29 cellular contexts compared by ENCODE assay signal in the genomic region with DNA sequence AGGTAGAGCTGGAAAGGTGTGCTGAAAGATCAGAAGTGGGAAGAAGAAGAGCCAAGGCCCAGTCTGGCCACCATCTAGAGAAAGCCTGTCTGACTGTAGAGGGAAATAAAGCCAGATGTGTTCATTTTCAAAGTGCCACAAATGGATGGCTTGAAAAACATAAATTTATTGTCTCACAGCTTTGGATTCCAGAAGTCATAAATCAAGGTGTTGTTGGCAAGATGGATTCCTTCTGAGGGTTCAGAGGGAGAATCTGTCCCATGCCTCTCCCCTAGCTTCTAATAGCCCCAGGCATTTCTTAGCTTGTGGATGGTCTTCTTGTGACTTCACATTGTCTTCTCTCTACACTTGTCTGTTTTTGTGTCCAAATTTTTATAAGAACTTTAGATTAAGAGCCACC. TPM values are rescaled to one million over a fixed set of nuclear protein-coding genes. Genes with fewer than 3 reads are reported as not detected.
"Had no signal": no experiment of that assay in that cellular context is flagged by ENCODE, and none has a peak within 500 bp of the region (broad histone marks: within the 10 kb centered on the region; RNA-seq: fewer than 3 reads in every experiment).

No MANE protein-coding gene starts in this region.

- H3K4me3 ChIP-seq: coronary artery, dorsolateral prefrontal cortex, esophagus squamous epithelium, gastrocnemius medialis, heart right ventricle, left lung, lower lobe of right lung, mucosa of descending colon had no signal

- H3K36me3 ChIP-seq: esophagus squamous epithelium, gastrocnemius medialis, heart right ventricle, left lung, lower lobe of right lung had no signal

- H3K27ac ChIP-seq: coronary artery, dorsolateral prefrontal cortex, esophagus squamous epithelium, gastrocnemius medialis, heart right ventricle, left lung, lower lobe of right lung had no signal

- H3K27ac Mint-ChIP-seq: mesothelial cell of epicardium had no signal

- H3K9me3 ChIP-seq: esophagus squamous epithelium, gastrocnemius medialis, heart right ventricle, left lung, lower lobe of right lung, mucosa of descending colon had no signal

- H3K4me3 Mint-ChIP-seq: mesothelial cell of epicardium had no signal

- ATAC-seq: gastrocnemius medialis, heart right ventricle, left cardiac atrium, left lung, left ventricle myocardium superior, lower lobe of right lung, mucosa of descending colon had no signal

- H3K27me3 ChIP-seq: dorsolateral prefrontal cortex, esophagus squamous epithelium, gastrocnemius medialis, heart right ventricle, left lung had no signal

- DNase-seq: dermis blood vessel endothelial cell; dorsolateral prefrontal cortex; effector CD4-positive, alpha-beta T cell; effector memory CD4-positive, alpha-beta T cell; esophagus squamous epithelium; foreskin fibroblast; foreskin melanocyte; gastrocnemius medialis; glutamatergic neuron; head of caudate nucleus; heart right ventricle; hippocampal formation; left cardiac atrium; left lung; left ventricle myocardium superior; lower lobe of right lung; mesenchymal stem cell; mucosa of descending colon had no signal

- H3K4me1 ChIP-seq: gastrocnemius medialis, left lung, lower lobe of right lung had no signal

- H3K36me3 Mint-ChIP-seq: mesothelial cell of epicardium had no signal

- FAIRE-seq: colon, endothelial cell of umbilical vein, islet of Langerhans, keratinocyte had no signal

RNA-seq across cellular contexts. Expression of gene GRXCR2, which starts 31.5 kb away (rescaled TPM):
- total RNA-seq: dermis blood vessel endothelial cell, endothelial cell of umbilical vein, epithelial cell of proximal tubule, esophagus squamous epithelium, gastrocnemius medialis, glomerular endothelial cell, kidney epithelial cell, left lung, lower lobe of right lung, lung microvascular endothelial cell, mesenteric fat pad, mesothelial cell of epicardium, mucosa of descending colon had no signal
- polyA plus RNA-seq: endothelial cell of umbilical vein had no signal
